Comparison of ENCODE assay signal across 19 cellular contexts in genomic region chr12:2973566-2973965, GRCh38. TPM values are rescaled to one million over a fixed set of nuclear protein-coding genes. Genes with fewer than 3 reads are reported as not detected.
DNase-seq lines count a peak whose midpoint lies in the region; ATAC-seq and TF ChIP-seq lines count a peak whose summit lies in the region.
"Had no signal": no experiment of that assay in that cellular context is flagged by ENCODE, and none has a peak within 500 bp of the region (broad histone marks: within the 10 kb centered on the region; RNA-seq: fewer than 3 reads in every experiment).

No MANE protein-coding gene starts in this region.

- H3K9me3 ChIP-seq in H9 (ENCODE audit: control insufficient read depth, low read depth, low read length) = no peaks in the 10 kb centered on the region
- no peaks in the 10 kb centered on the region for H3K9me3 ChIP-seq in neuronal stem cell (replicated peaks in 1 of 2; ENCODE audit: control insufficient read depth in 2 of 2, insufficient read depth in 1 of 2, low read depth in 1 of 2, low read length in 2 of 2)
- H3K9me3 ChIP-seq: BLaER1 treated with 17β-estradiol and CSF1 and Interleukin-3, amounts not matched to agents 10 nM and 100 nM had no signal

- no peak overlapping the region for H2AFZ ChIP-seq in H9 (ENCODE audit: low read length)
- no peak overlapping the region for H2AFZ ChIP-seq in neuronal stem cell (ENCODE audit: low read length)
- H2AFZ ChIP-seq: GM23248 had no signal

- TF ChIP-seq CTCF in H9 (conservative IDR thresholded peaks at IDR 0.05) = no peak

- H3K27me3 ChIP-seq in H9 (ENCODE audit: insufficient read depth, low read length) (no peaks in the 10 kb centered on the region), neuronal stem cell (ENCODE audit: control insufficient read depth in 3 of 3, insufficient read depth in 3 of 3, low read depth in 1 of 3, low read length in 3 of 3) (no peaks in the 10 kb centered on the region)
- H3K27me3 ChIP-seq: BLaER1 treated with 17β-estradiol and CSF1 and Interleukin-3, amounts not matched to agents 10 nM and 100 nM had no signal

- no peak overlapping the region for H4K5ac ChIP-seq in H9 (ENCODE audit: insufficient read length, low read depth, low read length)

- H3K9ac ChIP-seq in H9 (ENCODE audit: extremely low read depth, insufficient read length, low read length) = no peak overlapping the region
- H3K9ac ChIP-seq in neuronal stem cell (ENCODE audit: low read depth, low read length, poor library complexity) = no peak overlapping the region
- H3K9ac ChIP-seq: BLaER1 treated with 17β-estradiol and CSF1 and Interleukin-3, amounts not matched to agents 10 nM and 100 nM; GM23248 had no signal

- H3K4me3 ChIP-seq in neuronal stem cell (ENCODE audit: low read length in 2 of 2) = no peak overlapping the region
- H3K4me3 ChIP-seq: BLaER1 treated with 17β-estradiol and CSF1 and Interleukin-3, amounts not matched to agents 10 nM and 100 nM; GM23248 had no signal

- no peak for ATAC-seq in stimulated activated naive B cell treated with anti-CD40 and anti-IgM and Interleukin-4, amounts not matched to agents 10 μg/mL and 1 μg/mL and 100 μg/mL, for 72 hours (replicated peaks)
- ATAC-seq in HG02678 (IDR thresholded peaks at IDR 0.05; ENCODE audit: unreplicated experiment) (no peak), HG03342 (IDR thresholded peaks at IDR 0.05; ENCODE audit: unreplicated experiment) (no peak)

- no peak overlapping the region for H2AK5ac ChIP-seq in H9 (ENCODE audit: insufficient read length, low read length)
- H2AK5ac ChIP-seq in neuronal stem cell (ENCODE audit: low read depth, low read length) = no peak overlapping the region

- no peak overlapping the region for H2BK12ac ChIP-seq in H9 (ENCODE audit: insufficient read length, low read depth, low read length)
- no peak overlapping the region for H2BK12ac ChIP-seq in neuronal stem cell (ENCODE audit: low read length)

- H3K79me2 ChIP-seq in H9 (ENCODE audit: insufficient read depth, low read length) = peaks cover 30% of the 10 kb centered on the region; the same call in 1 of the 2 replicates

- no peak overlapping the region for H2BK15ac ChIP-seq in H9 (ENCODE audit: low read depth, low read length)
- H2BK15ac ChIP-seq in neuronal stem cell (ENCODE audit: low read length) = no peak overlapping the region

- no peaks in the 10 kb centered on the region for H4K20me1 ChIP-seq in H9 (ENCODE audit: control insufficient read depth, insufficient read depth, insufficient read length)

- peaks cover 10% of the 10 kb centered on the region for H3K79me1 ChIP-seq in H9 (ENCODE audit: insufficient read depth, low read depth, low read length, poor library complexity, severe bottlenecking)
- peaks cover 8% of the 10 kb centered on the region for H3K79me1 ChIP-seq in neuronal stem cell (ENCODE audit: low read depth, low read length)

- peaks cover 31 to 37% of the 10 kb centered on the region in 2 experiments for H3K4me1 Mint-ChIP-seq in H9
- no peaks in the 10 kb centered on the region for H3K4me1 Mint-ChIP-seq in stimulated activated naive B cell treated with anti-CD40 and anti-IgM and Interleukin-4, amounts not matched to agents 10 μg/mL and 1 μg/mL and 100 μg/mL, for 72 hours

- H3K27ac Mint-ChIP-seq in H9 = peak overlapping the region; percentile 20 to 42 (median 26); a peak in 4 of 7 replicates
- peak overlapping the region; percentile 38 for H3K27ac Mint-ChIP-seq in stimulated activated naive B cell treated with anti-CD40 and anti-IgM and Interleukin-4, amounts not matched to agents 10 μg/mL and 1 μg/mL and 100 μg/mL, for 72 hours
- H3K27ac Mint-ChIP-seq: CD4-positive, alpha-beta T cell had no signal

- H3K36me3 Mint-ChIP-seq in H9 (ENCODE audit: insufficient read depth in 1 of 3, low read depth in 3 of 3) = peaks cover 13 to 62% (median 25%) of the 10 kb centered on the region in 3 experiments
- H3K36me3 Mint-ChIP-seq in stimulated activated naive B cell treated with anti-CD40 and anti-IgM and Interleukin-4, amounts not matched to agents 10 μg/mL and 1 μg/mL and 100 μg/mL, for 72 hours = no peaks in the 10 kb centered on the region

- no peak overlapping the region for H3K4me2 ChIP-seq in H9 (ENCODE audit: insufficient read depth, insufficient read length, low read length)
- no peak overlapping the region for H3K4me2 ChIP-seq in neuronal stem cell (ENCODE audit: insufficient read depth, low read length, poor library complexity, severe bottlenecking)
- H3K4me2 ChIP-seq: BLaER1 treated with 17β-estradiol and CSF1 and Interleukin-3, amounts not matched to agents 10 nM and 100 nM had no signal

- H3T11ph ChIP-seq in H9 (ENCODE audit: low read length) = no peak overlapping the region

- WGBS in H9 (ENCODE audit: extremely low coverage, insufficient read length, low lambda C conversion rate) = no CpG with 5 or more reads among the region's 9 CpGs
- no CpG with 5 or more reads among the region's 9 CpGs for WGBS in neuronal stem cell (ENCODE audit: extremely low coverage in 2 of 2, insufficient read length in 2 of 2, insufficient replicate concordance in 1 of 2), 2 donors

- no peaks in the 10 kb centered on the region for H3K27me3 Mint-ChIP-seq in H9 (ENCODE audit: low read depth)
- peaks cover 0 to 6% of the 10 kb centered on the region in 2 donors for H3K27me3 Mint-ChIP-seq in stimulated activated naive B cell treated with anti-CD40 and anti-IgM and Interleukin-4, amounts not matched to agents 10 μg/mL and 1 μg/mL and 100 μg/mL, for 72 hours

- H3K23ac ChIP-seq in H9 (ENCODE audit: insufficient read length, low read depth, low read length) (no peak overlapping the region), neuronal stem cell (ENCODE audit: low read depth, low read length, poor library complexity) (no peak overlapping the region)

- H2BK120ac ChIP-seq in H9 (ENCODE audit: low read depth, low read length, poor library complexity, severe bottlenecking) (no peak overlapping the region), neuronal stem cell (ENCODE audit: low read depth, low read length) (no peak overlapping the region)

- H3K36me3 ChIP-seq in neuronal stem cell (replicated peaks in 1 of 2; ENCODE audit: control insufficient read depth in 2 of 2, insufficient read depth in 2 of 2, low read length in 2 of 2) = peaks cover 5 to 16% of the 10 kb centered on the region in 2 donors

- H4K91ac ChIP-seq in H9 (ENCODE audit: insufficient read length, low read depth, low read length) (no peak overlapping the region), neuronal stem cell (ENCODE audit: low read depth, low read length, poor library complexity) (peak overlapping the region; percentile 59)

- H4K8ac ChIP-seq in H9 (replicated peaks; ENCODE audit: insufficient read length, low read depth, low read length) (no peak overlapping the region), neuronal stem cell (ENCODE audit: low read depth, low read length) (no peak overlapping the region)

- H3K14ac ChIP-seq in H9 (ENCODE audit: insufficient read depth, low read length) (no peak overlapping the region), neuronal stem cell (ENCODE audit: low read length) (no peak overlapping the region)

- H3K27ac ChIP-seq in H9 (ENCODE audit: insufficient read length, low read depth, low read length) (no peak overlapping the region), neuronal stem cell (replicated peaks; ENCODE audit: low read length) (no peak overlapping the region)
- H3K27ac ChIP-seq: BLaER1 treated with 17β-estradiol and CSF1 and Interleukin-3, amounts not matched to agents 10 nM and 100 nM; GM23248 had no signal

- no peak overlapping the region for H2BK5ac ChIP-seq in H9 (ENCODE audit: insufficient read length, low read length)
- H2BK5ac ChIP-seq in neuronal stem cell (ENCODE audit: low read length) = no peak overlapping the region

- no peak overlapping the region for H3K4me3 Mint-ChIP-seq in H9
- no peak overlapping the region for H3K4me3 Mint-ChIP-seq in stimulated activated naive B cell treated with anti-CD40 and anti-IgM and Interleukin-4, amounts not matched to agents 10 μg/mL and 1 μg/mL and 100 μg/mL, for 72 hours
- H3K4me3 Mint-ChIP-seq: CD4-positive, alpha-beta T cell had no signal

- H3K56ac ChIP-seq in H9 (ENCODE audit: insufficient read length, low read depth, low read length) = no peak overlapping the region

- H3K4me1 ChIP-seq in H9 (ENCODE audit: insufficient read depth, low read length) (peaks cover 11% of the 10 kb centered on the region; the same call in 1 of the 2 replicates), neuronal stem cell (ENCODE audit: control insufficient read depth in 2 of 2, insufficient read depth in 1 of 2, low read depth in 1 of 2, low read length in 2 of 2) (peaks cover 0 to 8% of the 10 kb centered on the region in 2 donors)

- DNase-seq in H9 (no peak), cerebellar cortex (ENCODE audit: low spot score) (peak; percentile 73), neuronal stem cell (ENCODE audit: low spot score) (no peak)
- no peak for DNase-seq in stimulated activated naive B cell treated with anti-CD40 and anti-IgM and Interleukin-4, amounts not matched to agents 10 μg/mL and 1 μg/mL and 100 μg/mL, for 72 hours
- DNase-seq in stimulated activated CD4-positive, alpha-beta T cell treated with anti-CD3 and anti-CD28 coated beads, Interleukin-4, amount 100 ng/mL, for 24 hours = no peak
- DNase-seq: CD4-positive, alpha-beta T cell; COR-L47; DMS53; GM23248; HCEC 1CT; KBM-7; NCI-H1105 treated with DMSO at 0.1 percent for 48 hours; NCI-H2029; NCI-H69; RPMI8226; SHP77 had no signal

- H3K23me2 ChIP-seq in H9 (ENCODE audit: insufficient read length, low read depth, low read length, poor library complexity, severe bottlenecking) = no peaks in the 10 kb centered on the region

- H3K9me3 Mint-ChIP-seq in H9 = no peaks in the 10 kb centered on the region
- no peaks in the 10 kb centered on the region for H3K9me3 Mint-ChIP-seq in stimulated activated naive B cell treated with anti-CD40 and anti-IgM and Interleukin-4, amounts not matched to agents 10 μg/mL and 1 μg/mL and 100 μg/mL, for 72 hours
- H3K9me3 Mint-ChIP-seq: CD4-positive, alpha-beta T cell had no signal

- H3K4ac ChIP-seq in H9 (ENCODE audit: low read depth, low read length) = no peak overlapping the region
- H3K4ac ChIP-seq in neuronal stem cell (ENCODE audit: low read length) = no peak overlapping the region

- H2BK20ac ChIP-seq in H9 (ENCODE audit: low read depth, low read length, poor library complexity, severe bottlenecking) = no peak overlapping the region

- no peak overlapping the region for H3K18ac ChIP-seq in H9 (ENCODE audit: insufficient read length, low read depth, low read length)
- H3K18ac ChIP-seq in neuronal stem cell (ENCODE audit: low read length) = no peak overlapping the region

RNA-seq across cellular contexts. Expression of gene TEAD4, which starts 14.4 kb away (rescaled TPM):
- total RNA-seq in H9 (2021) = 127 and 133 TPM in 2 replicates
- 17.8 TPM for polyA plus RNA-seq in neuronal stem cell (2013, experiment 1 of 2)
- 18.8 TPM for polyA plus RNA-seq in neuronal stem cell (2013, experiment 2 of 2)
- total RNA-seq: CD4-positive, alpha-beta T cell had no signal
